Comparison of ENCODE assay signal across 1 cellular context in genomic region chr2:132391381-132391780, GRCh38.
TF ChIP-seq lines count a peak whose summit lies in the region.

No MANE protein-coding gene starts in this region.

TF ChIP-seq in K562, 482 proteins besides CTCF, POLR2A, EP300 and RAD21 (continued from another document):
- TF ChIP-seq ZNF124 (CRISPR knock-in tag; IDR thresholded peaks at IDR 0.05) (no peak), C11orf30 (IDR thresholded peaks at IDR 0.05; ENCODE audit: low read depth) (peak; percentile 67; the same call in 1 of the 2 replicates), CREB3 (tag; conservative IDR thresholded peaks at IDR 0.05; ENCODE audit: low read depth) (no peak), ATF7 (IDR thresholded peaks at IDR 0.05) (no peak), EZH2 (IDR thresholded peaks at IDR 0.05; ENCODE audit: borderline replicate concordance, low read depth, low read length) (no peak), NR2C1 (IDR thresholded peaks at IDR 0.05) (no peak), NR2C1 (tag; IDR thresholded peaks at IDR 0.05) (no peak), KLF16 (IDR thresholded peaks at IDR 0.05) (no peak), CREM (IDR thresholded peaks at IDR 0.05; ENCODE audit: low read depth) (no peak), SIX5 (IDR thresholded peaks at IDR 0.05; ENCODE audit: borderline replicate concordance in 1 of 2, insufficient read depth in 1 of 2, low read depth in 1 of 2, low read length in 2 of 2) (no peak), ZNF785 (CRISPR knock-in tag; IDR thresholded peaks at IDR 0.05) (no peak), POLR3A (IDR thresholded peaks at IDR 0.05; ENCODE audit: borderline replicate concordance, extremely low read depth, insufficient read depth, insufficient read length) (no peak), MAFK (IDR thresholded peaks at IDR 0.05; ENCODE audit: low read length) (peak; percentile 91)
- TF ChIP-seq, protein P1, sequence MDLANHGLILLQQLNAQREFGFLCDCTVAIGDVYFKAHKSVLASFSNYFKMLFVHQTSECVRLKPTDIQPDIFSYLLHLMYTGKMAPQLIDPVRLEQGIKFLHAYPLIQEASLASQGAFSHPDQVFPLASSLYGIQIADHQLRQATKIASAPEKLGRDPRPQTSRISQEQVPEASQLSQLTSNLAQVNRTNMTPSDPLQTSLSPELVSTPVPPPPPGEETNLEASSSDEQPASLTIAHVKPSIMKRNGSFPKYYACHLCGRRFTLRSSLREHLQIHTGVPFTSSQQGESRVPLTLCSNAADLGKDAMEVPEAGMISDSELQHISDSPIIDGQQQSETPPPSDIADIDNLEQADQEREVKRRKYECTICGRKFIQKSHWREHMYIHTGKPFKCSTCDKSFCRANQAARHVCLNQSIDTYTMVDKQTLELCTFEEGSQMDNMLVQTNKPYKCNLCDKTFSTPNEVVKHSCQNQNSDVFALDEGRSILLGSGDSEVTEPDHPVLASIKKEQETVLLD (IDR thresholded peaks at IDR 0.05): no peak
